In genomic region chr17:48586355-48586924, GRCh38 we compare ENCODE assay signal across 9 cellular contexts. TPM values are rescaled to one million over a fixed set of nuclear protein-coding genes. Genes with fewer than 3 reads are reported as not detected.
DNase-seq lines count a peak whose midpoint lies in the region; ATAC-seq and TF ChIP-seq lines count a peak whose summit lies in the region.
"Had no signal": no experiment of that assay in that cellular context is flagged by ENCODE, and none has a peak within 500 bp of the region (broad histone marks: within the 10 kb centered on the region; RNA-seq: fewer than 3 reads in every experiment).

No MANE protein-coding gene starts in this region.

- 25 to 44% (median 31%) methylated on average over 29 of the region's 29 CpGs for WGBS in psoas muscle, 3 donors

- H3K4me1 ChIP-seq in duodenal mucosa (ENCODE audit: control insufficient read depth in 1 of 2, insufficient read depth in 2 of 2, low read length in 2 of 2): peaks cover 8 to 12% of the 10 kb centered on the region in 2 donors
- peaks cover 9% of the 10 kb centered on the region for H3K4me1 ChIP-seq in psoas muscle

- H3K27ac ChIP-seq in duodenal mucosa (ENCODE audit: low read depth, low read length) (peak overlapping the region; percentile 64), psoas muscle (peak overlapping the region; percentile 61)

- DNase-seq in GM06990 (ENCODE audit: extremely low read depth, insufficient read length): no peak
- DNase-seq in NCI-H748 treated with DMSO at 0.1 percent for 48 hours (lab: John Stamatoyannopoulos, UW): peak; percentile 24
- no peak for DNase-seq in psoas muscle

- intact Hi-C loops in psoas muscle (cut with DNase I): no loop called here

- H3K36me3 ChIP-seq in GM06990 (ENCODE audit: control insufficient read depth, insufficient read depth, low read length) (no peaks in the 10 kb centered on the region), duodenal mucosa (ENCODE audit: control insufficient read depth in 1 of 2, insufficient read depth in 2 of 2, low read length in 2 of 2) (no peaks in the 10 kb centered on the region), psoas muscle (ENCODE audit: insufficient read depth in 1 of 2, low read depth in 1 of 2) (no peaks in the 10 kb centered on the region)

- TF ChIP-seq CTCF in GM06990 (IDR thresholded peaks at IDR 0.05; ENCODE audit: insufficient read depth, low read length, poor library complexity, severe bottlenecking): no peak
- no peak for TF ChIP-seq CTCF in psoas muscle (IDR thresholded peaks at IDR 0.05)

- H3K9ac ChIP-seq in duodenal mucosa (ENCODE audit: low read depth in 1 of 2, low read length in 2 of 2): peak overlapping the region; percentile 50 to 55

- ATAC-seq in psoas muscle: no peak
- ATAC-seq in HG03097 (IDR thresholded peaks at IDR 0.05; ENCODE audit: low FRiP score, unreplicated experiment): no peak
- no peak for ATAC-seq in GM19324 (IDR thresholded peaks at IDR 0.05; ENCODE audit: low FRiP score, unreplicated experiment)
- ATAC-seq in GM18498 (IDR thresholded peaks at IDR 0.05; ENCODE audit: unreplicated experiment): no peak
- no peak for ATAC-seq in GM19467 (IDR thresholded peaks at IDR 0.05; ENCODE audit: unreplicated experiment)

- H3K9me3 ChIP-seq in duodenal mucosa (ENCODE audit: control insufficient read depth in 1 of 2, low read length in 2 of 2) (no peaks in the 10 kb centered on the region), psoas muscle (no peaks in the 10 kb centered on the region)

- peak overlapping the region; percentile 65 for H3K4me3 ChIP-seq in GM06990 (replicated peaks; ENCODE audit: low read depth, low read length)
- peak overlapping the region; percentile 69 to 81 for H3K4me3 ChIP-seq in duodenal mucosa (ENCODE audit: low read depth in 1 of 2, low read length in 2 of 2)
- peak overlapping the region; percentile 78 for H3K4me3 ChIP-seq in psoas muscle

- H3K27me3 ChIP-seq in GM06990 (replicated peaks; ENCODE audit: control insufficient read depth, insufficient read depth, low read length) (no peaks in the 10 kb centered on the region), duodenal mucosa (ENCODE audit: control insufficient read depth in 1 of 2, insufficient read depth in 2 of 2, low read length in 2 of 2) (peaks cover 74 to 96% of the 10 kb centered on the region in 2 donors), psoas muscle (ENCODE audit: insufficient read depth in 3 of 3, low read length in 2 of 3) (peaks cover 0 to 86% (median 41%) of the 10 kb centered on the region in 3 donors)

RNA-seq across cellular contexts. Expression of gene HOXB3, which starts 3.6 kb away (rescaled TPM):
- 1 to 10 TPM; 1.5 to 8.8 (median 1.9) TPM for total RNA-seq in psoas muscle
- polyA plus RNA-seq in psoas muscle: 1 to 10 TPM in 2 of 3 donors, under 1 TPM in 1; 0.96 to 1.5 (median 1.4) TPM

RNA-seq across cellular contexts. Expression of gene HOXB5, which starts 7.1 kb away (rescaled TPM):
- under 1 TPM in 3 of 4 donors, not detected in 1; 0.17 to 0.71 (median 0.24) TPM for total RNA-seq in psoas muscle
- under 1 TPM; 0.03 to 0.30 (median 0.17) TPM for polyA plus RNA-seq in psoas muscle
- total RNA-seq: lung microvascular endothelial cell had no signal

RNA-seq across cellular contexts. Expression of gene HOXB4, which starts 8.3 kb away (rescaled TPM):
- 1 to 10 TPM in 2 of 4 donors, under 1 TPM in 2; 0.80 to 4.0 (median 1.3) TPM for total RNA-seq in psoas muscle
- polyA plus RNA-seq in psoas muscle: under 1 TPM; 0.38 to 0.89 (median 0.55) TPM

RNA-seq across cellular contexts. Expression of gene HOXB6, which starts 18.3 kb away (rescaled TPM):
- total RNA-seq in psoas muscle: 1 to 10 TPM in 2 of 4 donors, under 1 TPM in 2; 0.66 to 3.3 (median 1.2) TPM
- 1 to 10 TPM in 2 of 3 donors, under 1 TPM in 1; 0.80 to 1.6 (median 1.2) TPM for polyA plus RNA-seq in psoas muscle

RNA-seq across cellular contexts. Expression of gene HOXB7, which starts 24.4 kb away (rescaled TPM):
- 1 to 10 TPM in 3 of 4 donors, under 1 TPM in 1; 0.85 to 2.0 (median 1.2) TPM for total RNA-seq in psoas muscle
- 1 to 10 TPM; 1.6 to 3.0 (median 2.8) TPM for polyA plus RNA-seq in psoas muscle
